In genomic region chr11:43644626-43645299, GRCh38 we compare ENCODE assay signal across 8 cellular contexts. TPM values are rescaled to one million over a fixed set of nuclear protein-coding genes. Genes with fewer than 3 reads are reported as not detected.
DNase-seq lines count a peak whose midpoint lies in the region; ATAC-seq and TF ChIP-seq lines count a peak whose summit lies in the region.

No MANE protein-coding gene starts in this region.

- peaks cover 30% of the 10 kb centered on the region for H3K27me3 ChIP-seq in left ventricle myocardium inferior (ENCODE audit: low read depth)

- peaks cover 2% of the 10 kb centered on the region for H3K36me3 ChIP-seq in left ventricle myocardium inferior

- H3K4me1 Mint-ChIP-seq in activated CD4-positive, alpha-beta T cell treated with anti-CD3 and anti-CD28 coated beads, Interleukin-2, amount 10 ng/mL, durations not matched to agents 7 days and 5 days = peaks cover 20% of the 10 kb centered on the region
- peaks cover 10% of the 10 kb centered on the region; the same call in 1 of the 2 replicates for H3K4me1 Mint-ChIP-seq in WTC11

- H3K27ac Mint-ChIP-seq in activated CD4-positive, alpha-beta T cell treated with anti-CD3 and anti-CD28 coated beads, Interleukin-2, amount 10 ng/mL, durations not matched to agents 7 days and 5 days = peak overlapping the region; percentile 82
- H3K27ac Mint-ChIP-seq in WTC11 = peak overlapping the region; percentile 54; the same call in 1 of the 2 replicates

- H3K9me3 ChIP-seq in left ventricle myocardium inferior (replicated peaks) = no peaks in the 10 kb centered on the region

- no peaks in the 10 kb centered on the region for H3K9me3 Mint-ChIP-seq in activated CD4-positive, alpha-beta T cell treated with anti-CD3 and anti-CD28 coated beads, Interleukin-2, amount 10 ng/mL, durations not matched to agents 7 days and 5 days
- H3K9me3 Mint-ChIP-seq in WTC11 = no peaks in the 10 kb centered on the region

- peak overlapping the region; percentile 82 for H3K27ac ChIP-seq in left ventricle myocardium inferior (replicated peaks)

- no peak for TF ChIP-seq CTCF in WTC11 (IDR thresholded peaks at IDR 0.05)
- no peak for TF ChIP-seq CTCF in left ventricle myocardium inferior (IDR thresholded peaks at IDR 0.05; ENCODE audit: borderline replicate concordance)

- peaks cover 5% of the 10 kb centered on the region for H3K36me3 Mint-ChIP-seq in activated CD4-positive, alpha-beta T cell treated with anti-CD3 and anti-CD28 coated beads, Interleukin-2, amount 10 ng/mL, durations not matched to agents 7 days and 5 days (ENCODE audit: low read depth)
- H3K36me3 Mint-ChIP-seq in WTC11 = no peaks in the 10 kb centered on the region

- peaks cover 10% of the 10 kb centered on the region for H3K27me3 Mint-ChIP-seq in activated CD4-positive, alpha-beta T cell treated with anti-CD3 and anti-CD28 coated beads, Interleukin-2, amount 10 ng/mL, durations not matched to agents 7 days and 5 days
- peaks cover 5% of the 10 kb centered on the region for H3K27me3 Mint-ChIP-seq in WTC11 (ENCODE audit: low read depth)

- intact Hi-C loops in left ventricle myocardium inferior (cut with micrococcal nuclease) = no loop called here

- POLR2A ChIA-PET in activated CD4-positive, alpha-beta T cell treated with anti-CD3 and anti-CD28 coated beads, Interleukin-2, amount 10 ng/mL, durations not matched to agents 7 days and 5 days (lab: Charles Lee) = no interaction called here
- POLR2A ChIA-PET in WTC11 (lab: Charles Lee) = no interaction called here

- DNase-seq in activated CD4-positive, alpha-beta T cell treated with anti-CD3 and anti-CD28 coated beads, Interleukin-2, amount 10 ng/mL, durations not matched to agents 7 days and 5 days = no peak
- DNase-seq in activated CD4-positive, alpha-beta T cell treated with anti-CD3 and anti-CD28 coated beads for 48 hours = no peak
- DNase-seq in WTC11 (ENCODE audit: low spot score) (no peak), left ventricle myocardium inferior (no peak), skeletal muscle cell (ENCODE audit: low read depth) (no peak), RPMI8226 (no peak)
- no peak for DNase-seq in stimulated activated CD4-positive, alpha-beta T cell treated with anti-CD3 and anti-CD28 coated beads, Interleukin-4, amount 100 ng/mL, for 4 hours

- H3K4me3 ChIP-seq in left ventricle myocardium inferior = peak overlapping the region; percentile 86
- peak overlapping the region; percentile 70 for H3K4me3 ChIP-seq in skeletal muscle cell (ENCODE audit: low read depth, low read length)

- ATAC-seq in WTC11 (no peak), HG02678 (IDR thresholded peaks at IDR 0.05; ENCODE audit: unreplicated experiment) (no peak)

- H3K4me3 Mint-ChIP-seq in activated CD4-positive, alpha-beta T cell treated with anti-CD3 and anti-CD28 coated beads, Interleukin-2, amount 10 ng/mL, durations not matched to agents 7 days and 5 days = peak overlapping the region; percentile 87
- peak overlapping the region; percentile 99 for H3K4me3 Mint-ChIP-seq in WTC11

- H3K4me1 ChIP-seq in left ventricle myocardium inferior = peaks cover 38% of the 10 kb centered on the region

- CTCF ChIA-PET in activated CD4-positive, alpha-beta T cell treated with anti-CD3 and anti-CD28 coated beads, Interleukin-2, amount 10 ng/mL, durations not matched to agents 7 days and 5 days (lab: Charles Lee) = no interaction called here
- CTCF ChIA-PET in WTC11 (lab: Charles Lee) = interaction anchor here (1.0 kb wide), 1 partner anchor 142 kb away, joined by 4 read pairs; no protein-coding TSS in a partner anchor

TF ChIP-seq in WTC11, 78 proteins besides CTCF, POLR2A, EP300 and RAD21:
- TF ChIP-seq JUN (CRISPR knock-in tag; IDR thresholded peaks at IDR 0.05) (no peak), PREB (CRISPR knock-in tag; IDR thresholded peaks at IDR 0.05; ENCODE audit: borderline replicate concordance) (no peak), TEAD1 (CRISPR knock-in tag; IDR thresholded peaks at IDR 0.05) (no peak), TEAD4 (CRISPR knock-in tag; IDR thresholded peaks at IDR 0.05) (no peak), SP1 (CRISPR knock-in tag; conservative IDR thresholded peaks at IDR 0.05) (no peak), MAX (CRISPR knock-in tag; IDR thresholded peaks at IDR 0.05) (no peak), HMGXB4 (CRISPR knock-in tag; IDR thresholded peaks at IDR 0.05) (no peak), RELA (CRISPR knock-in tag; IDR thresholded peaks at IDR 0.05; ENCODE audit: borderline replicate concordance) (no peak), ZNF281 (CRISPR knock-in tag; IDR thresholded peaks at IDR 0.05) (no peak)
TF ChIP-seq in WTC11: peak in this region for 0.

RNA-seq across cellular contexts. Expression of gene HSD17B12, which starts 35.8 kb away (rescaled TPM):
- 10 to 100 TPM; 39.9 to 53.9 TPM for total RNA-seq in activated CD4-positive, alpha-beta T cell treated with anti-CD3 and anti-CD28 coated beads, Interleukin-2, amount 10 ng/mL, durations not matched to agents 7 days and 5 days
- total RNA-seq in WTC11 (2021) (143 to 149 TPM (median 149 TPM) in 3 replicates), left ventricle myocardium inferior (83.6 TPM)
